Comparison of ENCODE assay signal across 17 cellular contexts in the genomic region with DNA sequence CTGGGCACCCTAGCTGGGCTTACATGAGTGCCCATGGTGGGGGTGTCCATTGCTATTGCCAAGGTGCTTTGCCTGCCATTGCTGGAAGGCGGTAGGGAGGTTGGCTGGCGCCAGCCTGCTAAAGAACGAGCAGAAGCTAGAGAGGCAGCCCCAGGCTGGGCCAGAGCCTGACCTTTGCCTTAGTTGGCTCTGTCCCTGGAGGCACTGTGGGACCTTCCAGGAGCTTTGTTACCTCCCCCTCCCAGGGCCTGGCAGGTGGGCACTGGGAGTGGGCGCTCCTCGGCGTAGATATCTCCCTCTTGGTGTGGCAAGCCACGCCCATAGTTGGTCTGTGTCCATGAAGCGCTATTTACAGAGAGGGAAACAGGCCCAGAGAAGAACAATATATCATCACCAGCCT.
DNase-seq lines count a peak whose midpoint lies in the region; ATAC-seq lines count a peak whose summit lies in the region.
"Had no signal": no experiment of that assay in that cellular context is flagged by ENCODE, and none has a peak within 500 bp of the region (broad histone marks: within the 10 kb centered on the region; RNA-seq: fewer than 3 reads in every experiment).

No MANE protein-coding gene starts in this region.

- H3K36me3 ChIP-seq in mucosa of stomach (ENCODE audit: control insufficient read depth, insufficient read depth, low read length), result peaks cover 5% of the 10 kb centered on the region

- H3K4me1 Mint-ChIP-seq in stimulated activated naive CD8-positive, alpha-beta T cell treated with anti-CD3 and anti-CD28 coated beads, Interleukin-15, Interleukin-2, amounts not matched to agents 100 ng/mL and 50 ng/mL, for 24 hours (ENCODE audit: low read depth), result peaks cover 32% of the 10 kb centered on the region
- peaks cover 9 to 30% of the 10 kb centered on the region in 2 donors for H3K4me1 Mint-ChIP-seq in stimulated activated naive B cell treated with anti-CD40 and anti-IgM and Interleukin-4, amounts not matched to agents 10 μg/mL and 1 μg/mL and 100 μg/mL, for 72 hours

- no peak for DNase-seq in stimulated activated naive CD8-positive, alpha-beta T cell treated with anti-CD3 and anti-CD28 coated beads, Interleukin-15, Interleukin-2, amounts not matched to agents 100 U/mL and 50 U/mL, for 24 hours
- DNase-seq in globus pallidus (ENCODE audit: low spot score), result peak; percentile 28
- no peak for DNase-seq in HCEC 1CT
- no peak for DNase-seq in NCI-H2107 treated with DMSO at 0.1 percent for 48 hours (lab: John Stamatoyannopoulos, UW; ENCODE audit: unreplicated experiment)
- no peak for DNase-seq in NCI-H2081 treated with DMSO at 0.1 percent for 48 hours (lab: John Stamatoyannopoulos, UW)
- no peak for DNase-seq in stimulated activated naive B cell treated with anti-CD40 and anti-IgM and Interleukin-4, amounts not matched to agents 10 μg/mL and 1 μg/mL and 100 μg/mL, for 72 hours
- DNase-seq: ACHN; activated naive CD4-positive, alpha-beta T cell treated with Interleukin-2 at 50 U/mL for 16 hours; effector memory CD8-positive, alpha-beta T cell; KBM-7; NCI-H1436; NK-92 treated with Interleukin-12 subunit alpha and Interleukin-12 subunit beta, amount 100 ng/mL, for 24 hours; retina; stimulated activated CD4-positive, alpha-beta T cell treated with anti-CD3 and anti-CD28 coated beads, Interleukin-4, amount 100 ng/mL, for 24 hours had no signal

- H3K4me1 ChIP-seq in mucosa of stomach (ENCODE audit: control insufficient read depth, insufficient read depth, low read length), result peaks cover 27% of the 10 kb centered on the region

- H3K27me3 ChIP-seq in mucosa of stomach (ENCODE audit: control insufficient read depth, insufficient read depth, low read length), result no peaks in the 10 kb centered on the region

- H3K9me3 Mint-ChIP-seq in stimulated activated naive CD8-positive, alpha-beta T cell treated with anti-CD3 and anti-CD28 coated beads, Interleukin-15, Interleukin-2, amounts not matched to agents 100 ng/mL and 50 ng/mL, for 24 hours, result no peaks in the 10 kb centered on the region
- H3K9me3 Mint-ChIP-seq in stimulated activated naive B cell treated with anti-CD40 and anti-IgM and Interleukin-4, amounts not matched to agents 10 μg/mL and 1 μg/mL and 100 μg/mL, for 72 hours, result no peaks in the 10 kb centered on the region
- H3K9me3 Mint-ChIP-seq: effector memory CD8-positive, alpha-beta T cell; stimulated activated memory B cell treated with anti-CD40 and anti-IgM and Interleukin-4, amounts not matched to agents 10 μg/mL and 1 μg/mL and 100 μg/mL, for 72 hours had no signal

- no peak overlapping the region for H3K4me3 Mint-ChIP-seq in stimulated activated naive CD8-positive, alpha-beta T cell treated with anti-CD3 and anti-CD28 coated beads, Interleukin-15, Interleukin-2, amounts not matched to agents 100 ng/mL and 50 ng/mL, for 24 hours
- H3K4me3 Mint-ChIP-seq in stimulated activated naive B cell treated with anti-CD40 and anti-IgM and Interleukin-4, amounts not matched to agents 10 μg/mL and 1 μg/mL and 100 μg/mL, for 72 hours, result no peak overlapping the region
- H3K4me3 Mint-ChIP-seq: effector memory CD8-positive, alpha-beta T cell; stimulated activated memory B cell treated with anti-CD40 and anti-IgM and Interleukin-4, amounts not matched to agents 10 μg/mL and 1 μg/mL and 100 μg/mL, for 72 hours had no signal

- H3K27me3 Mint-ChIP-seq in stimulated activated naive CD8-positive, alpha-beta T cell treated with anti-CD3 and anti-CD28 coated beads, Interleukin-15, Interleukin-2, amounts not matched to agents 100 ng/mL and 50 ng/mL, for 24 hours, result no peaks in the 10 kb centered on the region
- H3K27me3 Mint-ChIP-seq in stimulated activated naive B cell treated with anti-CD40 and anti-IgM and Interleukin-4, amounts not matched to agents 10 μg/mL and 1 μg/mL and 100 μg/mL, for 72 hours, result no peaks in the 10 kb centered on the region
- H3K27me3 Mint-ChIP-seq: effector memory CD8-positive, alpha-beta T cell; stimulated activated memory B cell treated with anti-CD40 and anti-IgM and Interleukin-4, amounts not matched to agents 10 μg/mL and 1 μg/mL and 100 μg/mL, for 72 hours had no signal

- peaks cover 17% of the 10 kb centered on the region for H3K36me3 Mint-ChIP-seq in stimulated activated naive CD8-positive, alpha-beta T cell treated with anti-CD3 and anti-CD28 coated beads, Interleukin-15, Interleukin-2, amounts not matched to agents 100 ng/mL and 50 ng/mL, for 24 hours (ENCODE audit: low read depth)
- peaks cover 32 to 45% of the 10 kb centered on the region in 2 donors for H3K36me3 Mint-ChIP-seq in stimulated activated naive B cell treated with anti-CD40 and anti-IgM and Interleukin-4, amounts not matched to agents 10 μg/mL and 1 μg/mL and 100 μg/mL, for 72 hours

- H3K9me3 ChIP-seq in mucosa of stomach (ENCODE audit: control insufficient read depth, low read length), result no peaks in the 10 kb centered on the region

- peak overlapping the region; percentile 6 for H3K9ac ChIP-seq in mucosa of stomach (ENCODE audit: low read length)

- no peak for ATAC-seq in stimulated activated naive CD8-positive, alpha-beta T cell treated with anti-CD3 and anti-CD28 coated beads, Interleukin-15, Interleukin-2, amounts not matched to agents 100 U/mL and 50 U/mL, for 24 hours
- no peak for ATAC-seq in stimulated activated naive B cell treated with anti-CD40 and anti-IgM and Interleukin-4, amounts not matched to agents 10 μg/mL and 1 μg/mL and 100 μg/mL, for 72 hours (replicated peaks)
- ATAC-seq: effector memory CD8-positive, alpha-beta T cell; stimulated activated memory B cell treated with anti-CD40 and anti-IgM and Interleukin-4, amounts not matched to agents 10 μg/mL and 1 μg/mL and 100 μg/mL, for 72 hours had no signal

- H3K27ac Mint-ChIP-seq in stimulated activated naive CD8-positive, alpha-beta T cell treated with anti-CD3 and anti-CD28 coated beads, Interleukin-15, Interleukin-2, amounts not matched to agents 100 ng/mL and 50 ng/mL, for 24 hours, result peak overlapping the region; percentile 97
- no peak overlapping the region for H3K27ac Mint-ChIP-seq in stimulated activated naive B cell treated with anti-CD40 and anti-IgM and Interleukin-4, amounts not matched to agents 10 μg/mL and 1 μg/mL and 100 μg/mL, for 72 hours

- no peak overlapping the region for H3K4me3 ChIP-seq in mucosa of stomach (ENCODE audit: low read length)
